ENCODE assay signal across 22 cellular contexts in the genomic region with DNA sequence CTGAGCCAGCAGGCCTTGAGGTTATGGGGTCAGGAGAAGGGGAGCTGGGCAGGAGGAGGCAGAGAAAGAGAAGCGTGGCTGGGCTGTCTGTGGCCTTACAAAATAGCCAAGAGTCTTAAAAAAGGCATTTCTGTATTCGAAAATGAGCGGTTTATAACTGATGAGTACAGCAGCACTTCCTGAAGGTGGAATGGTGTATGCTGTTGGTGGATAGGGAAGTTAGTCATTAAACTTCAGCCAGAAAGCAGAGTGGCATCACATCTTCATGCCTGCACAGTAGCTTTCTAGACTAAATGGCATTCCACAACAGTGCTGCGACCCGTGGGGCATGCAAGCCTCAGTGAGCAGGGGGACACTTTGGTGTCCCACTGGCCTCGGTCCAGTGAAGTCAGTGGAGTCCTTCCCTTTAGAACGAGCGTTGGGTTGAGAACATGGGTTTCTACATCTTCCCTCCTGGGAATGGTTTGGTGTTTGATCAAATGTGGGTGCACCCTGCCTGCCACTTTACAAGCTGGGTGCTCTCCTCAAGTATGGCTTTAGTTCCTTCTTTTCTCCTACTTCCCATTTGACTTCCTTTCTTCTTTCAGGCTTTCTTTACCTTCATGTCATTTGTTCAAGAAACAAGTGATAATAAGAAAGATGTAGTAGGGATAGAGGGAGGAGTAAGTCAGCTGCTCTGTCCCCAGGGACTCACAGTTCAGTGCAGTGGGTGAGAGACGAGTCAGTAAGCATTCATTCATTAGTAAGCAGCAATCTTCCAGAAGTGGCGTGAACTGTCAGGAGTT.
A peak's percentile ranks its signal among the peaks of the same experiment; 100 is the strongest.
DNase-seq lines count a peak whose midpoint lies in the region; ATAC-seq, FAIRE-seq and TF ChIP-seq lines count a peak whose summit lies in the region.
"Had no signal": no experiment of that assay in that cellular context is flagged by ENCODE, and none has a peak within 500 bp of the region (broad histone marks: within the 10 kb centered on the region; RNA-seq: fewer than 3 reads in every experiment).

No MANE protein-coding gene starts in this region.

- H3K4me1 Mint-ChIP-seq in nephron progenitor cell = peaks cover 19% of the 10 kb centered on the region

- no peaks in the 10 kb centered on the region for H3K27me3 Mint-ChIP-seq in nephron progenitor cell (ENCODE audit: low read depth, poor library complexity)

- H3K9me3 Mint-ChIP-seq in nephron progenitor cell = no peaks in the 10 kb centered on the region
- H3K9me3 Mint-ChIP-seq: T-cell had no signal

- ATAC-seq in GM19397 (IDR thresholded peaks at IDR 0.05; ENCODE audit: unreplicated experiment) = no peak
- ATAC-seq in GM18511 (IDR thresholded peaks at IDR 0.05; ENCODE audit: unreplicated experiment) = no peak
- ATAC-seq in GM19455 (IDR thresholded peaks at IDR 0.05; ENCODE audit: unreplicated experiment) = no peak
- ATAC-seq: K562, right lobe of liver, T-cell had no signal

- DNase-seq in GM12891 (ENCODE audit: insufficient read length, low spot score) (no peak), Kasumi-1 (lab: John Stamatoyannopoulos, UW) (peak; percentile 12 to 24), bronchial epithelial cell (ENCODE audit: low read depth) (no peak), nephron progenitor cell (no peak), medulla oblongata (ENCODE audit: extremely low spot score) (no peak)
- DNase-seq: activated CD4-positive, CD25-positive, alpha-beta regulatory T cell; activated gamma-delta T cell; amygdala; C1 segment of cervical spinal cord; DMS79; NCI-H187 treated with DMSO at 0.1 percent for 48 hours; NCI-H446 treated with DMSO at 0.1 percent for 48 hours; PC-9; right lobe of liver; stimulated activated CD4-positive, alpha-beta T cell treated with anti-CD3 and anti-CD28 coated beads, Interleukin-2, amount 100 ng/mL, for 48 hours; stimulated activated CD8-positive, alpha-beta memory T cell treated with anti-CD3 and anti-CD28 coated beads, Interleukin-4, amount 100 ng/mL, for 48 hours; T-cell had no signal

- no peak overlapping the region for H3K4me3 ChIP-seq in bronchial epithelial cell (ENCODE audit: low read depth, low read length)
- H3K4me3 ChIP-seq: K562, PC-9, right lobe of liver, thoracic aorta had no signal

- peak overlapping the region; percentile 78 for H3K27ac Mint-ChIP-seq in nephron progenitor cell
- H3K27ac Mint-ChIP-seq: T-cell had no signal

- FAIRE-seq in GM12891 (lab: Jason Lieb, UNC) = peak; percentile 85
- FAIRE-seq in bronchial epithelial cell (lab: Jason Lieb, UNC) = peak; percentile 13
- FAIRE-seq: K562 had no signal

- no peak for TF ChIP-seq POLR2A in GM12891 (IDR thresholded peaks at IDR 0.05; ENCODE audit: low read depth, low read length)

- H3K36me3 Mint-ChIP-seq in nephron progenitor cell (ENCODE audit: low read depth) = peaks cover 19% of the 10 kb centered on the region
- H3K36me3 Mint-ChIP-seq: T-cell had no signal

- H3K4me3 Mint-ChIP-seq in nephron progenitor cell = no peak overlapping the region
- H3K4me3 Mint-ChIP-seq: T-cell had no signal

- no peaks in the 10 kb centered on the region for H3K36me3 ChIP-seq in bronchial epithelial cell (ENCODE audit: control insufficient read depth, insufficient read depth, low read length)
- H3K36me3 ChIP-seq: right lobe of liver had no signal

- TF ChIP-seq CTCF in bronchial epithelial cell (IDR thresholded peaks at IDR 0.05; ENCODE audit: insufficient read depth, low read length, severe bottlenecking) = no peak
- TF ChIP-seq CTCF in nephron progenitor cell (IDR thresholded peaks at IDR 0.05) = no peak

- H3K27me3 ChIP-seq in bronchial epithelial cell (ENCODE audit: control insufficient read depth, insufficient read depth, low read length) = no peaks in the 10 kb centered on the region
- H3K27me3 ChIP-seq: right lobe of liver had no signal

TF ChIP-seq in GM12891, 5 proteins besides CTCF, POLR2A, EP300 and RAD21:
- TF ChIP-seq PAX5 (IDR thresholded peaks at IDR 0.05; ENCODE audit: insufficient read depth, low read length, severe bottlenecking) (no peak), POU2F2 (IDR thresholded peaks at IDR 0.05; ENCODE audit: low read depth, low read length) (no peak), TAF1 (IDR thresholded peaks at IDR 0.05; ENCODE audit: low read depth, low read length) (no peak), SPI1 (IDR thresholded peaks at IDR 0.05; ENCODE audit: low read depth, low read length) (no peak), POLR2AphosphoS5 (IDR thresholded peaks at IDR 0.05; ENCODE audit: low read depth, low read length) (no peak)

Comparison
In these comparisons a context has a peak if more than half of its experiments do, and no peak if none do; other contexts are left out.
1. DNase-seq: peak in Kasumi-1 (2 of 2); none in GM12891 (single experiment), bronchial epithelial cell (single experiment), nephron progenitor cell (single experiment) and medulla oblongata (single experiment).